ENCODE assay signal across 8 cellular contexts in the genomic region with DNA sequence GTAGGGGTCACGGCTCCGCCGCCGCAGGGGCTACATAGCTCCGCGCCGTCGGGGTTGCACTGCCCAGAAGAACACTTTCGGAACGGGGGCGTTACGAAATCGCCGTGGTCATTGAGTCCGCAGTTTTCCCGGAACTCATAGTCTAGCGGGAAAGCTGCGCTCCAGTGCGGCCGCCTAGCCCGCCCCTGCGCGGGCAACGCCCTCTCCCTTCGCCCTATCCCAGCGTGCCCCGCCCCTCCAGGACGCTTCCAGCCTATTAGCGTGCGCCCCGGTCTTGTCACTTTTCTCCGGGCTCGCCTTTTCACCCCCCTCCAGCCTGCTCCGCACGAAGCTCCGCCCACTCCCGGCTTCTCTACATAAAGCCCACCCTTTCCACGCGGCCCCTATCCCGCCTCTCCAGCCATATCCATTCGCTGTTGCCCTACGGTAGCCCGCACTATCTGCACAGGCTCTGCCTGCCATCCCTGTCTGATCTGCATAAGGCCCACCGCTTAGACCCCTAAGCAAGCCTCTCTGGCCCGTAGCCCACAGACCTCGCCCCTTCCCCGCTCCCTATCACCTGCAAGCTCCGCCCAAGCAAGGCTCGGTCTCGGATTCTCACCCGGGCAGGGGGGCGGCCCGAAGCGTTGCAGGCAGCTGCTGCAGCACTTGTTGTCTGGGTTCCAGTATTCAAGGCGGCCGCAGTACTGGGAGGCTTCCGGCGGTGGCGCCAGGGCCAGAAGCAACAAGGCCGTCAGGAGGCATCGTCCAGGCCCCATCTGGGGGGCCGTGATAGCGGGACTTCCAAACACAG. TPM values are rescaled to one million over a fixed set of nuclear protein-coding genes. Genes with fewer than 3 reads are reported as not detected.
DNase-seq lines count a peak whose midpoint lies in the region; ATAC-seq and TF ChIP-seq lines count a peak whose summit lies in the region.

No MANE protein-coding gene starts in this region.

- ATAC-seq in HG02884 (IDR thresholded peaks at IDR 0.05; ENCODE audit: unreplicated experiment) (peak; percentile 48), right cardiac atrium (peak; percentile 88 to 91), aorta (ENCODE audit: low FRiP score) (peak; percentile 93)

- peak overlapping the region; percentile 96 for H3K4me3 Mint-ChIP-seq in T-helper 1 cell treated with Interleukin-12 subunit alpha and Interleukin-12 subunit beta and Interleukin-4 antibody, amounts not matched to agents 30 μg/mL and 1 μg/mL, for 36 hours

- H3K27me3 Mint-ChIP-seq in T-helper 1 cell treated with Interleukin-12 subunit alpha and Interleukin-12 subunit beta and Interleukin-4 antibody, amounts not matched to agents 30 μg/mL and 1 μg/mL, for 36 hours (ENCODE audit: low read depth): no peaks in the 10 kb centered on the region

- H3K9me3 Mint-ChIP-seq in T-helper 1 cell treated with Interleukin-12 subunit alpha and Interleukin-12 subunit beta and Interleukin-4 antibody, amounts not matched to agents 30 μg/mL and 1 μg/mL, for 36 hours: no peaks in the 10 kb centered on the region

- in situ Hi-C loops in GM13977 (cut with MboI; ENCODE audit: low pct_unique_long_range_greater_than_20kb, low sequenced_read_pairs, unreplicated experiment): no loop called here

- H3K27ac ChIP-seq in right cardiac atrium (ENCODE audit: low read length) (peak overlapping the region; percentile 79), rectal smooth muscle tissue (ENCODE audit: low read depth, low read length) (peak overlapping the region; percentile 59), aorta (ENCODE audit: low read depth in 1 of 2, low read length in 2 of 2) (peak overlapping the region in 1 of 2 donors; percentile 79)

- H3K9ac ChIP-seq in rectal smooth muscle tissue (ENCODE audit: low read length): no peak overlapping the region

- H3K27me3 ChIP-seq in right cardiac atrium (ENCODE audit: control insufficient read depth, insufficient read depth) (no peaks in the 10 kb centered on the region), rectal smooth muscle tissue (ENCODE audit: control insufficient read depth, insufficient read depth, low read length) (no peaks in the 10 kb centered on the region), aorta (ENCODE audit: control insufficient read depth in 1 of 2, insufficient read depth in 2 of 2, low read length in 1 of 2) (no peaks in the 10 kb centered on the region)

- peak; percentile 35 for TF ChIP-seq CTCF in GM13977 (IDR thresholded peaks at IDR 0.05; ENCODE audit: extremely low read depth, insufficient read depth, missing control alignments)

- H3K4me1 ChIP-seq in right cardiac atrium (ENCODE audit: control insufficient read depth, insufficient read depth, low read length): peaks cover 4% of the 10 kb centered on the region
- peaks cover 8% of the 10 kb centered on the region for H3K4me1 ChIP-seq in rectal smooth muscle tissue (ENCODE audit: control insufficient read depth, insufficient read depth, low read length)
- no peaks in the 10 kb centered on the region for H3K4me1 ChIP-seq in aorta (ENCODE audit: control insufficient read depth in 1 of 2, insufficient read depth in 2 of 2, low read length in 2 of 2)

- WGBS in right cardiac atrium: under 1% methylated on average over 63 of the region's 63 CpGs
- 0% methylated on average over 53 to 63 of the region's 63 CpGs for WGBS in aorta, 2 donors

- DNase-seq in GM13977 (ENCODE audit: low spot score) (peak; percentile 99), NCI-H1694 (lab: John Stamatoyannopoulos, UW) (peak; percentile 98), amygdala (lab: John Stamatoyannopoulos, UW) (peak; percentile 59 to 99 (median 96)), right cardiac atrium (peak; percentile 99 to 100 (median 99)), aorta (peak; percentile 99)

- H3K9me3 ChIP-seq in right cardiac atrium (ENCODE audit: control insufficient read depth, low read length) (no peaks in the 10 kb centered on the region), aorta (ENCODE audit: control insufficient read depth, low read length) (no peaks in the 10 kb centered on the region)

- H3K36me3 ChIP-seq in rectal smooth muscle tissue (ENCODE audit: control insufficient read depth, insufficient read depth, low read length) (peaks cover 19% of the 10 kb centered on the region), aorta (ENCODE audit: control insufficient read depth in 1 of 2, insufficient read depth in 2 of 2, low read length in 1 of 2) (peaks cover 2 to 5% of the 10 kb centered on the region in 2 donors)

- peak overlapping the region; percentile 92 for H3K27ac Mint-ChIP-seq in T-helper 1 cell treated with Interleukin-12 subunit alpha and Interleukin-12 subunit beta and Interleukin-4 antibody, amounts not matched to agents 30 μg/mL and 1 μg/mL, for 36 hours

- H3K36me3 Mint-ChIP-seq in T-helper 1 cell treated with Interleukin-12 subunit alpha and Interleukin-12 subunit beta and Interleukin-4 antibody, amounts not matched to agents 30 μg/mL and 1 μg/mL, for 36 hours (ENCODE audit: low read depth): peaks cover 25% of the 10 kb centered on the region

- intact Hi-C loops in right cardiac atrium (cut with DNase I): no loop called here
- intact Hi-C loops in aorta (cut with DNase I): loop anchor here in 1 of 2 donors (10.0 kb wide), 1 partner anchor 404 kb away; a partner anchor contains a TSS

- H3K4me3 ChIP-seq in right cardiac atrium (ENCODE audit: low read length) (peak overlapping the region; percentile 69), rectal smooth muscle tissue (ENCODE audit: low read length) (peak overlapping the region; percentile 77), aorta (ENCODE audit: low read length in 2 of 2) (peak overlapping the region; percentile 32 to 59)

- peaks cover 27% of the 10 kb centered on the region for H3K4me1 Mint-ChIP-seq in T-helper 1 cell treated with Interleukin-12 subunit alpha and Interleukin-12 subunit beta and Interleukin-4 antibody, amounts not matched to agents 30 μg/mL and 1 μg/mL, for 36 hours (ENCODE audit: low read depth)

RNA-seq across cellular contexts. Expression of a gene that starts 1.6 kb away (rescaled TPM):
- total RNA-seq in right cardiac atrium (1 to 10 TPM; 1.8 to 6.3 (median 4.4) TPM), aorta (10 to 100 TPM in 1 of 2 donors, 1 to 10 TPM in 1; 8.1 to 14.9 TPM)
- polyA plus RNA-seq in right cardiac atrium (4.7 TPM), aorta (10 to 100 TPM in 1 of 2 donors, 1 to 10 TPM in 1; 5.1 to 10.9 TPM)

RNA-seq across cellular contexts. Expression of a gene that starts 4.6 kb away (rescaled TPM):
- total RNA-seq in right cardiac atrium: 10 to 100 TPM; 19.6 to 31.3 (median 22.8) TPM
- polyA plus RNA-seq in right cardiac atrium: 32.3 TPM
- 10 to 100 TPM; 14.8 to 22.0 TPM for total RNA-seq in aorta
- 10 to 100 TPM; 24.7 to 70.4 TPM for polyA plus RNA-seq in aorta

RNA-seq across cellular contexts. Expression of a gene that starts 4.8 kb away (rescaled TPM):
- total RNA-seq in right cardiac atrium (10 to 100 TPM; 40.0 to 50.4 (median 43.8) TPM), aorta (10 to 100 TPM; 32.9 to 37.0 TPM)
- polyA plus RNA-seq in right cardiac atrium (69.7 TPM), aorta (10 to 100 TPM; 32.4 to 59.2 TPM)

RNA-seq across cellular contexts. Expression of a gene that starts 7.8 kb away (rescaled TPM):
- total RNA-seq in right cardiac atrium (10 to 100 TPM in 2 of 4 donors, 1 to 10 TPM in 2; 8.2 to 14.6 (median 10.3) TPM), aorta (10 to 100 TPM; 10.6 to 13.3 TPM)
- polyA plus RNA-seq in right cardiac atrium (17.9 TPM), aorta (10 to 100 TPM; 13.1 to 91.2 TPM)

RNA-seq across cellular contexts. Expression of a gene that starts 16.2 kb away (rescaled TPM):
- 100 to 1,000 TPM; 107 to 207 (median 148) TPM for total RNA-seq in right cardiac atrium
- polyA plus RNA-seq in right cardiac atrium: 209 TPM
- total RNA-seq in aorta: 100 to 1,000 TPM; 148 to 152 TPM
- polyA plus RNA-seq in aorta: 100 to 1,000 TPM in 1 of 2 donors, 10 to 100 TPM in 1; 73.9 to 131 TPM
